Comparison of ENCODE assay signal across 25 cellular contexts in genomic region chr5:161432798-161433197, GRCh38.
A peak's percentile ranks its signal among the peaks of the same experiment; 100 is the strongest.
DNase-seq lines count a peak whose midpoint lies in the region; ATAC-seq, FAIRE-seq and TF ChIP-seq lines count a peak whose summit lies in the region.
"Had no signal": no experiment of that assay in that cellular context is flagged by ENCODE, and none has a peak within 500 bp of the region (broad histone marks: within the 10 kb centered on the region; RNA-seq: fewer than 3 reads in every experiment).

No MANE protein-coding gene starts in this region.

- H3K4me3 Mint-ChIP-seq in activated T-helper 2 cell treated with anti-CD3 and anti-CD28 coated beads, Interferon-gamma antibody, Interleukin-2, Interleukin-4, amounts not matched to agents 10 μg/mL and 5 μg/mL and 100 μg/mL, durations not matched to agents 14 hours and 24 hours and 36 hours (ENCODE audit: low read depth) = no peak overlapping the region
- H3K4me3 Mint-ChIP-seq: B cell; CD14-positive monocyte; H9; HFFc6; T-helper 1 cell treated with Interleukin-12 subunit alpha and Interleukin-12 subunit beta and Interleukin-4 antibody, amounts not matched to agents 30 μg/mL and 1 μg/mL, for 36 hours had no signal

- H3K27me3 Mint-ChIP-seq in activated T-helper 2 cell treated with anti-CD3 and anti-CD28 coated beads, Interferon-gamma antibody, Interleukin-2, Interleukin-4, amounts not matched to agents 10 μg/mL and 5 μg/mL and 100 μg/mL, durations not matched to agents 14 hours and 24 hours and 36 hours (ENCODE audit: low read depth) = no peaks in the 10 kb centered on the region
- H3K27me3 Mint-ChIP-seq: B cell had no signal

- no peaks in the 10 kb centered on the region for H3K27me3 ChIP-seq in bronchial epithelial cell (ENCODE audit: control insufficient read depth, insufficient read depth, low read length)
- H3K27me3 ChIP-seq: Peyer's patch had no signal

- H3K4me3 ChIP-seq in LNCaP clone FGC (ENCODE audit: low read depth, low read length) (no peak overlapping the region), bronchial epithelial cell (ENCODE audit: low read depth, low read length) (no peak overlapping the region)
- H3K4me3 ChIP-seq: A549, GM23248, Peyer's patch had no signal

- no peak overlapping the region for H3K27ac Mint-ChIP-seq in activated T-helper 2 cell treated with anti-CD3 and anti-CD28 coated beads, Interferon-gamma antibody, Interleukin-2, Interleukin-4, amounts not matched to agents 10 μg/mL and 5 μg/mL and 100 μg/mL, durations not matched to agents 14 hours and 24 hours and 36 hours
- H3K27ac Mint-ChIP-seq: B cell; CD14-positive monocyte; HFFc6; T-helper 1 cell treated with Interleukin-12 subunit alpha and Interleukin-12 subunit beta and Interleukin-4 antibody, amounts not matched to agents 30 μg/mL and 1 μg/mL, for 36 hours had no signal

- no peak for ATAC-seq in activated CD4-positive, CD25-positive, alpha-beta regulatory T cell treated with anti-CD3 and anti-CD28 coated beads, Interleukin-2, amount 50 U/mL, for 24 hours
- ATAC-seq: A549 had no signal

- no peaks in the 10 kb centered on the region for H3K4me1 Mint-ChIP-seq in activated T-helper 2 cell treated with anti-CD3 and anti-CD28 coated beads, Interferon-gamma antibody, Interleukin-2, Interleukin-4, amounts not matched to agents 10 μg/mL and 5 μg/mL and 100 μg/mL, durations not matched to agents 14 hours and 24 hours and 36 hours (ENCODE audit: low read depth)
- H3K4me1 Mint-ChIP-seq: B cell, CD14-positive monocyte had no signal

- no peaks in the 10 kb centered on the region for H3K9me3 Mint-ChIP-seq in activated T-helper 2 cell treated with anti-CD3 and anti-CD28 coated beads, Interferon-gamma antibody, Interleukin-2, Interleukin-4, amounts not matched to agents 10 μg/mL and 5 μg/mL and 100 μg/mL, durations not matched to agents 14 hours and 24 hours and 36 hours
- H3K9me3 Mint-ChIP-seq: CD14-positive monocyte; H9; T-helper 1 cell treated with Interleukin-12 subunit alpha and Interleukin-12 subunit beta and Interleukin-4 antibody, amounts not matched to agents 30 μg/mL and 1 μg/mL, for 36 hours had no signal

- intact Hi-C loops in activated T-helper 2 cell treated with anti-CD3 and anti-CD28 coated beads, Interferon-gamma antibody, Interleukin-2, Interleukin-4, amounts not matched to agents 10 μg/mL and 5 μg/mL and 100 μg/mL, durations not matched to agents 14 hours and 24 hours and 36 hours (cut with micrococcal nuclease) = no loop called here

- H3K36me3 ChIP-seq in bronchial epithelial cell (ENCODE audit: control insufficient read depth, insufficient read depth, low read length) = no peaks in the 10 kb centered on the region
- H3K36me3 ChIP-seq: Peyer's patch had no signal

- TF ChIP-seq CTCF in LNCaP clone FGC (IDR thresholded peaks at IDR 0.05; ENCODE audit: control insufficient read depth, extremely low read depth, insufficient read depth) (no peak), bronchial epithelial cell (IDR thresholded peaks at IDR 0.05; ENCODE audit: insufficient read depth, low read length, severe bottlenecking) (no peak)

- DNase-seq in NCI-H345 (lab: John Stamatoyannopoulos, UW) (peak; percentile 59), NCI-H345 treated with DMSO at 0.1 percent for 48 hours (lab: John Stamatoyannopoulos, UW; ENCODE audit: unreplicated experiment) (no peak), LNCaP clone FGC (ENCODE audit: low read depth) (peak; percentile 4), NCI-H2171 (lab: John Stamatoyannopoulos, UW) (peak; percentile 6), bronchial epithelial cell (ENCODE audit: low read depth) (peak; percentile 55)
- no peak for DNase-seq in activated T-helper 2 cell treated with anti-CD3 and anti-CD28 coated beads, Interferon-gamma antibody, Interleukin-2, Interleukin-4, amounts not matched to agents 10 μg/mL and 5 μg/mL and 100 μg/mL, durations not matched to agents 14 hours and 24 hours and 36 hours (ENCODE audit: low spot score)
- DNase-seq: DND-41, GM23248, H9, HFFc6, Kasumi-1, MM.1S, NCI-H1048, NCI-H1694 treated with DMSO at 0.1 percent for 48 hours, NCI-H446 treated with DMSO at 0.1 percent for 48 hours, NCI-H774, Peyer's patch, T1000 had no signal

- FAIRE-seq in bronchial epithelial cell (lab: Jason Lieb, UNC) = no peak
- FAIRE-seq: A549, D721Med, GM12891 had no signal

- no peaks in the 10 kb centered on the region for H3K36me3 Mint-ChIP-seq in activated T-helper 2 cell treated with anti-CD3 and anti-CD28 coated beads, Interferon-gamma antibody, Interleukin-2, Interleukin-4, amounts not matched to agents 10 μg/mL and 5 μg/mL and 100 μg/mL, durations not matched to agents 14 hours and 24 hours and 36 hours (ENCODE audit: low read depth)
- H3K36me3 Mint-ChIP-seq: CD14-positive monocyte had no signal

Comparison
In these comparisons a context has a peak if more than half of its experiments do, and no peak if none do; other contexts are left out.
1. DNase-seq: peak in NCI-H345 (single experiment), LNCaP clone FGC (single experiment), NCI-H2171 (single experiment) and bronchial epithelial cell (single experiment); none in NCI-H345 treated with DMSO at 0.1 percent for 48 hours (single experiment) and activated T-helper 2 cell treated with anti-CD3 and anti-CD28 coated beads, Interferon-gamma antibody, Interleukin-2, Interleukin-4, amounts not matched to agents 10 μg/mL and 5 μg/mL and 100 μg/mL, durations not matched to agents 14 hours and 24 hours and 36 hours (single experiment).